ENCODE assay signal across 2 cellular contexts in genomic region chr10:91596821-91597396, GRCh38.
TF ChIP-seq lines count a peak whose summit lies in the region.

No MANE protein-coding gene starts in this region.

TF ChIP-seq in HEK293, 187 proteins besides CTCF, POLR2A, EP300 and RAD21 (continued from another document):
- TF ChIP-seq, protein P1, sequence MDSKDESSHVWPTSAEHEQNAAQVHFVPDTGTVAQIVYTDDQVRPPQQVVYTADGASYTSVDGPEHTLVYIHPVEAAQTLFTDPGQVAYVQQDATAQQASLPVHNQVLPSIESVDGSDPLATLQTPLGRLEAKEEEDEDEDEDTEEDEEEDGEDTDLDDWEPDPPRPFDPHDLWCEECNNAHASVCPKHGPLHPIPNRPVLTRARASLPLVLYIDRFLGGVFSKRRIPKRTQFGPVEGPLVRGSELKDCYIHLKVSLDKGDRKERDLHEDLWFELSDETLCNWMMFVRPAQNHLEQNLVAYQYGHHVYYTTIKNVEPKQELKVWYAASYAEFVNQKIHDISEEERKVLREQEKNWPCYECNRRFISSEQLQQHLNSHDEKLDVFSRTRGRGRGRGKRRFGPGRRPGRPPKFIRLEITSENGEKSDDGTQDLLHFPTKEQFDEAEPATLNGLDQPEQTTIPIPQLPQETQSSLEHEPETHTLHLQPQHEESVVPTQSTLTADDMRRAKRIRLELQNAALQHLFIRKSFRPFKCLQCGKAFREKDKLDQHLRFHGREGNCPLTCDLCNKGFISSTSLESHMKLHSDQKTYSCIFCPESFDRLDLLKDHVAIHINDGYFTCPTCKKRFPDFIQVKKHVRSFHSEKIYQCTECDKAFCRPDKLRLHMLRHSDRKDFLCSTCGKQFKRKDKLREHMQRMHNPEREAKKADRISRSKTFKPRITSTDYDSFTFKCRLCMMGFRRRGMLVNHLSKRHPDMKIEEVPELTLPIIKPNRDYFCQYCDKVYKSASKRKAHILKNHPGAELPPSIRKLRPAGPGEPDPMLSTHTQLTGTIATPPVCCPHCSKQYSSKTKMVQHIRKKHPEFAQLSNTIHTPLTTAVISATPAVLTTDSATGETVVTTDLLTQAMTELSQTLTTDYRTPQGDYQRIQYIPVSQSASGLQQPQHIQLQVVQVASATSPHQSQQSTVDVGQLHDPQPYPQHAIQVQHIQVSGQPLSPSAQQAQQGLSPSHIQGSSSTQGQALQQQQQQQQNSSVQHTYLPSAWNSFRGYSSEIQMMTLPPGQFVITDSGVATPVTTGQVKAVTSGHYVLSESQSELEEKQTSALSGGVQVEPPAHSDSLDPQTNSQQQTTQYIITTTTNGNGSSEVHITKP (tag by site-specific recombination; IDR thresholded peaks at IDR 0.05) = peak; percentile 76
- TF ChIP-seq REST (tag by site-specific recombination; IDR thresholded peaks at IDR 0.05) = no peak

TF ChIP-seq in SK-N-SH, 30 proteins besides CTCF, POLR2A, EP300 and RAD21 (continued from another document):
- TF ChIP-seq GABPA (IDR thresholded peaks at IDR 0.05; ENCODE audit: low read depth) = 0 out of 2 replicates have a peak, but pooled peaks have one; percentile 6
- TF ChIP-seq, protein P2, sequence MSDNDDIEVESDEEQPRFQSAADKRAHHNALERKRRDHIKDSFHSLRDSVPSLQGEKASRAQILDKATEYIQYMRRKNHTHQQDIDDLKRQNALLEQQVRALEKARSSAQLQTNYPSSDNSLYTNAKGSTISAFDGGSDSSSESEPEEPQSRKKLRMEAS (IDR thresholded peaks at IDR 0.05; ENCODE audit: low read depth) = 0 out of 2 replicates have a peak, but pooled peaks have one; percentile 56
- peak; percentile 40; the same call in 1 of the 2 replicates for TF ChIP-seq TEAD4 (IDR thresholded peaks at IDR 0.05; ENCODE audit: borderline replicate concordance, insufficient read depth)
- no peak for TF ChIP-seq IRF3 (IDR thresholded peaks at IDR 0.05; ENCODE audit: low read depth, low read length)
- no peak for TF ChIP-seq FOXM1 (IDR thresholded peaks at IDR 0.05; ENCODE audit: low read depth)
- TF ChIP-seq, protein P3, sequence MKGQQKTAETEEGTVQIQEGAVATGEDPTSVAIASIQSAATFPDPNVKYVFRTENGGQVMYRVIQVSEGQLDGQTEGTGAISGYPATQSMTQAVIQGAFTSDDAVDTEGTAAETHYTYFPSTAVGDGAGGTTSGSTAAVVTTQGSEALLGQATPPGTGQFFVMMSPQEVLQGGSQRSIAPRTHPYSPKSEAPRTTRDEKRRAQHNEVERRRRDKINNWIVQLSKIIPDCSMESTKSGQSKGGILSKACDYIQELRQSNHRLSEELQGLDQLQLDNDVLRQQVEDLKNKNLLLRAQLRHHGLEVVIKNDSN (IDR thresholded peaks at IDR 0.05; ENCODE audit: borderline replicate concordance, low read depth) = no peak
- no peak; the same call in 1 of the 2 replicates for TF ChIP-seq RXRA (IDR thresholded peaks at IDR 0.05; ENCODE audit: borderline replicate concordance, low read depth)
- TF ChIP-seq ELF1 (IDR thresholded peaks at IDR 0.05) = no peak
- 0 out of 2 replicates have a peak, but pooled peaks have one; percentile 10 for TF ChIP-seq YY1 (IDR thresholded peaks at IDR 0.05; ENCODE audit: low read depth)
- no peak for TF ChIP-seq FOXJ3 (CRISPR knock-in tag; IDR thresholded peaks at IDR 0.05)
- TF ChIP-seq, protein P4, sequence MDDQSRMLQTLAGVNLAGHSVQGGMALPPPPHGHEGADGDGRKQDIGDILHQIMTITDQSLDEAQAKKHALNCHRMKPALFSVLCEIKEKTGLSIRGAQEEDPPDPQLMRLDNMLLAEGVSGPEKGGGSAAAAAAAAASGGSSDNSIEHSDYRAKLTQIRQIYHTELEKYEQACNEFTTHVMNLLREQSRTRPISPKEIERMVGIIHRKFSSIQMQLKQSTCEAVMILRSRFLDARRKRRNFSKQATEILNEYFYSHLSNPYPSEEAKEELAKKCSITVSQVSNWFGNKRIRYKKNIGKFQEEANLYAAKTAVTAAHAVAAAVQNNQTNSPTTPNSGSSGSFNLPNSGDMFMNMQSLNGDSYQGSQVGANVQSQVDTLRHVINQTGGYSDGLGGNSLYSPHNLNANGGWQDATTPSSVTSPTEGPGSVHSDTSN (IDR thresholded peaks at IDR 0.05) = peak; percentile 73
- TF ChIP-seq EZH2phosphoT487 (IDR thresholded peaks at IDR 0.05; ENCODE audit: borderline replicate concordance, low read depth) = no peak
- TF ChIP-seq RCOR1 (IDR thresholded peaks at IDR 0.05; ENCODE audit: low read length) = no peak
- TF ChIP-seq SMC3 (IDR thresholded peaks at IDR 0.05; ENCODE audit: low read depth, low read length) = no peak
- no peak for TF ChIP-seq NRF1 (IDR thresholded peaks at IDR 0.05; ENCODE audit: low read depth, low read length)
- TF ChIP-seq TAF1 (IDR thresholded peaks at IDR 0.05; ENCODE audit: borderline replicate concordance, low read depth, low read length) = 0 out of 2 replicates have a peak, but pooled peaks have one; percentile 10
